ENCODE assay signal across 20 cellular contexts in genomic region chr17:30551666-30552339, GRCh38.
DNase-seq lines count a peak whose midpoint lies in the region; ATAC-seq and TF ChIP-seq lines count a peak whose summit lies in the region.
"Had no signal": no experiment of that assay in that cellular context is flagged by ENCODE, and none has a peak within 500 bp of the region (broad histone marks: within the 10 kb centered on the region; RNA-seq: fewer than 3 reads in every experiment).

No MANE protein-coding gene starts in this region.

- H3K36me3 ChIP-seq in right atrium auricular region (no peaks in the 10 kb centered on the region), Loucy (ENCODE audit: insufficient read depth, low read length) (no peaks in the 10 kb centered on the region)
- H3K36me3 ChIP-seq: ascending aorta, transverse colon had no signal

- H3K4me1 Mint-ChIP-seq in natural killer cell treated with Interleukin-12 subunit alpha and Interleukin-12 subunit beta and Interleukin-15 and Interleukin-18, amount 100 ng/mL, for 72 hours (ENCODE audit: low read depth in 2 of 2): peaks cover 0 to 6% of the 10 kb centered on the region in 2 donors
- H3K4me1 Mint-ChIP-seq: activated naive CD4-positive, alpha-beta T cell treated with anti-CD3 and anti-CD28 coated beads, Interleukin-2, amount 50 U/mL, for 24 hours had no signal

- H3K4me3 ChIP-seq in right atrium auricular region (no peak overlapping the region), Loucy (ENCODE audit: low read length, poor library complexity, severe bottlenecking) (no peak overlapping the region)
- H3K4me3 ChIP-seq: ascending aorta, hepatocyte, PC-9, transverse colon had no signal

- H3K27ac ChIP-seq in right atrium auricular region: no peak overlapping the region
- H3K27ac ChIP-seq: ascending aorta, C4-2B, hepatocyte, PC-9, transverse colon had no signal

- H3K9ac ChIP-seq in Loucy (ENCODE audit: low read depth, low read length, poor library complexity, severe bottlenecking): peak overlapping the region; percentile 59

- H4K20me1 ChIP-seq in Loucy (ENCODE audit: insufficient read depth, low read length, poor library complexity, severe bottlenecking): no peaks in the 10 kb centered on the region

- H3K4me1 ChIP-seq in right atrium auricular region (no peaks in the 10 kb centered on the region), Loucy (ENCODE audit: insufficient read depth, low read length, poor library complexity, severe bottlenecking) (peaks cover 18% of the 10 kb centered on the region)
- H3K4me1 ChIP-seq: ascending aorta had no signal

- TF ChIP-seq CTCF in right atrium auricular region (IDR thresholded peaks at IDR 0.05) (no peak), Loucy (conservative IDR thresholded peaks at IDR 0.05; ENCODE audit: low read length) (no peak)

- peak overlapping the region; percentile 75 for H3K4me2 ChIP-seq in Loucy (ENCODE audit: low read depth, low read length, poor library complexity, severe bottlenecking)
- H3K4me2 ChIP-seq: hepatocyte had no signal

- H2AFZ ChIP-seq in Loucy (ENCODE audit: low read length): peak overlapping the region; percentile 86; the same call in 1 of the 2 replicates
- H2AFZ ChIP-seq: hepatocyte, PC-9 had no signal

- ATAC-seq in left cardiac atrium: no peak
- ATAC-seq in natural killer cell treated with Interleukin-12 subunit alpha and Interleukin-12 subunit beta and Interleukin-15 and Interleukin-18, amount 100 ng/mL, for 72 hours: no peak
- ATAC-seq: HepG2, Right ventricle myocardium inferior had no signal

- H3F3A ChIP-seq in Loucy (ENCODE audit: low read depth): no peaks in the 10 kb centered on the region

- H3K27me3 Mint-ChIP-seq in natural killer cell treated with Interleukin-12 subunit alpha and Interleukin-12 subunit beta and Interleukin-15 and Interleukin-18, amount 100 ng/mL, for 72 hours: no peaks in the 10 kb centered on the region
- H3K27me3 Mint-ChIP-seq: activated naive CD4-positive, alpha-beta T cell treated with anti-CD3 and anti-CD28 coated beads, Interleukin-2, amount 50 U/mL, for 24 hours; dendritic cell treated with granulocyte-macrophage colony-stimulating factor and Interleukin-4, amounts not matched to agents 40 ng/mL and 50 ng/mL, for 4 days had no signal

- H3K79me2 ChIP-seq in Loucy (ENCODE audit: insufficient read depth, low read length): no peaks in the 10 kb centered on the region
- H3K79me2 ChIP-seq: hepatocyte had no signal

- DNase-seq in right atrium auricular region (ENCODE audit: low spot score): peak; percentile 38
- no peak for DNase-seq in left cardiac atrium
- peak; percentile 78 for DNase-seq in mesenteric fat pad (ENCODE audit: low spot score)
- DNase-seq in NK-92 treated with Interleukin-12 subunit alpha and Interleukin-12 subunit beta, amount 100 ng/mL, for 24 hours (lab: John Stamatoyannopoulos, UW): no peak
- DNase-seq in NCI-H69 (lab: John Stamatoyannopoulos, UW): no peak
- no peak for DNase-seq in hypothalamus (lab: John Stamatoyannopoulos, UW)
- DNase-seq in natural killer cell treated with Interleukin-12 subunit alpha and Interleukin-12 subunit beta and Interleukin-15 and Interleukin-18, amount 100 ng/mL, for 72 hours (ENCODE audit: low spot score): no peak
- DNase-seq: ACHN; activated CD4-positive, alpha-beta T cell treated with anti-CD3 and anti-CD28 coated beads for 4 hours; NCI-H1694 treated with DMSO at 0.1 percent for 48 hours; PC-9 had no signal

- H3K4me3 Mint-ChIP-seq in natural killer cell treated with Interleukin-12 subunit alpha and Interleukin-12 subunit beta and Interleukin-15 and Interleukin-18, amount 100 ng/mL, for 72 hours: no peak overlapping the region
- H3K4me3 Mint-ChIP-seq: activated naive CD4-positive, alpha-beta T cell treated with anti-CD3 and anti-CD28 coated beads, Interleukin-2, amount 50 U/mL, for 24 hours; dendritic cell treated with granulocyte-macrophage colony-stimulating factor and Interleukin-4, amounts not matched to agents 40 ng/mL and 50 ng/mL, for 4 days had no signal

- no peaks in the 10 kb centered on the region for H3K36me3 Mint-ChIP-seq in natural killer cell treated with Interleukin-12 subunit alpha and Interleukin-12 subunit beta and Interleukin-15 and Interleukin-18, amount 100 ng/mL, for 72 hours

- H3K9me3 Mint-ChIP-seq in natural killer cell treated with Interleukin-12 subunit alpha and Interleukin-12 subunit beta and Interleukin-15 and Interleukin-18, amount 100 ng/mL, for 72 hours: no peaks in the 10 kb centered on the region
- H3K9me3 Mint-ChIP-seq: activated naive CD4-positive, alpha-beta T cell treated with anti-CD3 and anti-CD28 coated beads, Interleukin-2, amount 50 U/mL, for 24 hours; dendritic cell treated with granulocyte-macrophage colony-stimulating factor and Interleukin-4, amounts not matched to agents 40 ng/mL and 50 ng/mL, for 4 days had no signal

- intact Hi-C loops in left cardiac atrium (cut with DNase I): no loop called here

- H3K27ac Mint-ChIP-seq in natural killer cell treated with Interleukin-12 subunit alpha and Interleukin-12 subunit beta and Interleukin-15 and Interleukin-18, amount 100 ng/mL, for 72 hours: no peak overlapping the region
- H3K27ac Mint-ChIP-seq: activated naive CD4-positive, alpha-beta T cell treated with anti-CD3 and anti-CD28 coated beads, Interleukin-2, amount 50 U/mL, for 24 hours had no signal

- no peaks in the 10 kb centered on the region for H3K9me2 ChIP-seq in Loucy (replicated peaks; ENCODE audit: low read depth, low read length)

- H3K27me3 ChIP-seq in right atrium auricular region (no peaks in the 10 kb centered on the region), Loucy (ENCODE audit: insufficient read depth, low read length, poor library complexity, severe bottlenecking) (no peaks in the 10 kb centered on the region)
- H3K27me3 ChIP-seq: ascending aorta, hepatocyte, transverse colon had no signal

- H3K9me3 ChIP-seq in right atrium auricular region (no peaks in the 10 kb centered on the region), Loucy (ENCODE audit: insufficient read depth, low read depth, low read length) (no peaks in the 10 kb centered on the region)
- H3K9me3 ChIP-seq: ascending aorta, transverse colon had no signal

Comparison
In these comparisons a context has a peak if more than half of its experiments do, and no peak if none do; other contexts are left out.
1. DNase-seq: peak in right atrium auricular region (single experiment) and mesenteric fat pad (single experiment); none in left cardiac atrium (single experiment), NK-92 treated with Interleukin-12 subunit alpha and Interleukin-12 subunit beta, amount 100 ng/mL, for 24 hours (single experiment), NCI-H69 (single experiment), hypothalamus (0 of 51) and natural killer cell treated with Interleukin-12 subunit alpha and Interleukin-12 subunit beta and Interleukin-15 and Interleukin-18, amount 100 ng/mL, for 72 hours (single experiment).